Comparison of ENCODE assay signal across 13 cellular contexts in genomic region chr1:109864063-109864822, GRCh38. TPM values are rescaled to one million over a fixed set of nuclear protein-coding genes. Genes with fewer than 3 reads are reported as not detected.
A peak's percentile ranks its signal among the peaks of the same experiment; 100 is the strongest.
DNase-seq lines count a peak whose midpoint lies in the region; ATAC-seq and TF ChIP-seq lines count a peak whose summit lies in the region.
"Had no signal": no experiment of that assay in that cellular context is flagged by ENCODE, and none has a peak within 500 bp of the region (broad histone marks: within the 10 kb centered on the region; RNA-seq: fewer than 3 reads in every experiment).

No MANE protein-coding gene starts in this region.

- H2AFZ ChIP-seq in DND-41 (ENCODE audit: low read depth, low read length) = no peak overlapping the region

- ATAC-seq in DND-41 (ENCODE audit: insufficient read depth, low read depth) = peak; percentile 74
- ATAC-seq in HG02571 (IDR thresholded peaks at IDR 0.05; ENCODE audit: unreplicated experiment) = no peak

- H4K20me1 ChIP-seq in DND-41 (ENCODE audit: insufficient read depth, low read length) = no peaks in the 10 kb centered on the region

- H3K9ac ChIP-seq in DND-41 (ENCODE audit: low read depth, low read length) (no peak overlapping the region), rectal smooth muscle tissue (ENCODE audit: low read length) (no peak overlapping the region)

- H3K27ac ChIP-seq in DND-41 (ENCODE audit: low read length) (no peak overlapping the region; the same call in 1 of the 2 replicates), SJSA1 (peak overlapping the region; percentile 11; the same call in 1 of the 2 replicates), rectal smooth muscle tissue (ENCODE audit: low read depth, low read length) (peak overlapping the region; percentile 64)

- no peaks in the 10 kb centered on the region for H3K36me3 ChIP-seq in DND-41 (ENCODE audit: insufficient read depth, low read length)
- no peaks in the 10 kb centered on the region for H3K36me3 ChIP-seq in SJSA1
- H3K36me3 ChIP-seq in rectal smooth muscle tissue (ENCODE audit: control insufficient read depth, insufficient read depth, low read length) = no peaks in the 10 kb centered on the region

- no peak for TF ChIP-seq CTCF in DND-41 (IDR thresholded peaks at IDR 0.05; ENCODE audit: borderline replicate concordance, extremely low read depth, low read length, poor library complexity, severe bottlenecking)

- no peak for DNase-seq in DND-41
- no peak for DNase-seq in SJSA1 (ENCODE audit: low read depth in 1 of 2, low spot score in 2 of 2)
- peak; percentile 78 for DNase-seq in fibroblast of gingiva (ENCODE audit: low read depth)
- no peak for DNase-seq in NCI-H187 (lab: John Stamatoyannopoulos, UW)
- no peak for DNase-seq in HuH-7 (ENCODE audit: low spot score)
- DNase-seq in DMS153 (lab: John Stamatoyannopoulos, UW) = no peak
- DNase-seq: activated T-cell treated with anti-CD3 and anti-CD28 coated beads, Interleukin-2, amount 50 U/mL, for 1 hour; endodermal cell; H7; NCI-H2227 treated with DMSO at 0.1 percent for 48 hours; stimulated activated CD4-positive, alpha-beta T cell treated with anti-CD3 and anti-CD28 coated beads, Interleukin-15, amount 100 ng/mL, for 24 hours had no signal

- H3K79me2 ChIP-seq in DND-41 (ENCODE audit: insufficient read depth, low read length) = no peaks in the 10 kb centered on the region

- H3K4me1 ChIP-seq in DND-41 (ENCODE audit: insufficient read depth, low read length) = peaks cover 5% of the 10 kb centered on the region; the same call in 1 of the 2 replicates
- peaks cover 34% of the 10 kb centered on the region for H3K4me1 ChIP-seq in SJSA1 (replicated peaks)
- peaks cover 18% of the 10 kb centered on the region for H3K4me1 ChIP-seq in rectal smooth muscle tissue (ENCODE audit: control insufficient read depth, insufficient read depth, low read length)

- H3K27me3 ChIP-seq in DND-41 (ENCODE audit: insufficient read depth, low read length, poor library complexity) = no peaks in the 10 kb centered on the region
- H3K27me3 ChIP-seq in SJSA1 (replicated peaks) = no peaks in the 10 kb centered on the region
- no peaks in the 10 kb centered on the region for H3K27me3 ChIP-seq in rectal smooth muscle tissue (ENCODE audit: control insufficient read depth, insufficient read depth, low read length)

- H3K4me2 ChIP-seq in DND-41 (ENCODE audit: insufficient read depth, low read length) = peak overlapping the region; percentile 35; the same call in 1 of the 2 replicates

- H3K9me3 ChIP-seq in DND-41 (ENCODE audit: insufficient read depth, low read length, severe bottlenecking) (no peaks in the 10 kb centered on the region), SJSA1 (replicated peaks) (no peaks in the 10 kb centered on the region)

- H3K4me3 ChIP-seq in DND-41 (ENCODE audit: low read depth in 1 of 2, low read length in 2 of 2) (no peak overlapping the region), SJSA1 (no peak overlapping the region), rectal smooth muscle tissue (ENCODE audit: low read length) (no peak overlapping the region)

RNA-seq across cellular contexts. Expression of gene CSF1, which starts 46.4 kb away (rescaled TPM):
- total RNA-seq in SJSA1 (2014; rRNA removed; shearing (Covaris generic)) = 43.8 and 68.9 TPM in 2 replicates
